8 cellular contexts compared by ENCODE assay signal in the genomic region with DNA sequence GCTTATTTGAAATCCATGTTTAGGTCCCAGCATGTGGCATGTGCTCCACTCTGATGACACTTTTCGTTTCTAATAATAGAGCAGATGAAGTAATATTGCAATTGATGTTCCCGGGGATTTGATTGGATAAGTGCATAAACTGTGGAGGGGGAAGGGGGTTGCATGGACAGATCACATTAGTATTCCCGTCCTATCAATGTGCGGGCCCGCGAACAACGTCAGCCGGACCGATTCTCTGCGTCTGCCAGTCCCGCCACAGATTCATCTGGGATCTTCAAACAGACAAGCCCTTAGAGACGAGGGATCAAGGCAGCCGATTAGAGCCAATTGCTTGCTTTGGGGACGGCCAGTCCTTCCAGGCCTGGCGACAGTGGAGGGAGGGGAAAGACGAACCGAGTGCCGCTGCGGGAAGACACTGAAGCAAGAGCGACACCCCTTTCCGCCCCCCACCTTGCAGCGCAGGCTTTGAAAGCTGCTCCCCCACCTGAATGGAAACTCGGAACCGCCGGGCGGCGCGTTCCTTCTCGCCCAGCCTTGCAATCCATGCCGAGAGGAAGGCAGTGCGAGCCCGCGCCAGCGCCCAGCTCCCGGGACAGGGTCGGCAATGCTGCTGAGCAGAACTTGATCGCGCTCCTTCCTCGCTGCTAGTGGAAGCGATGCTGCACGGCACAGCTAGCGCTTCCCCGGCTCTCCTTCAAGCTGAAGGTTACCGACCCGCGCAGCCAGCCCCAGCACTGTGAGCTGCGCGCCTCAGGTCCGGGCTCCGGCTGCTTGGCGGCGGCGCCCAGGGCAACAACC. TPM values are rescaled to one million over a fixed set of nuclear protein-coding genes. Genes with fewer than 3 reads are reported as not detected.
A peak's percentile ranks its signal among the peaks of the same experiment; 100 is the strongest.
DNase-seq lines count a peak whose midpoint lies in the region; ATAC-seq and TF ChIP-seq lines count a peak whose summit lies in the region.

A gene (plus strand): TSS at position 247 of the 798 bp plus-strand sequence. CDS start 610 bp downstream, outside the sequence.

- TF ChIP-seq CTCF in mammary epithelial cell (conservative IDR thresholded peaks at IDR 0.05 in 1 of 2, IDR thresholded peaks at IDR 0.05 in 1 of 2; ENCODE audit: extremely low read depth in 1 of 2, insufficient read depth in 1 of 2, low read depth in 1 of 2, low read length in 2 of 2) (no peak), smooth muscle cell (IDR thresholded peaks at IDR 0.05; ENCODE audit: borderline replicate concordance, insufficient read depth, poor library complexity, severe bottlenecking) (no peak)

- H3K4me2 ChIP-seq in mammary epithelial cell (ENCODE audit: insufficient read depth, low read depth, low read length) (peak within 1 kb of the TSS; percentile 94), smooth muscle cell (peak within 1 kb of the TSS; percentile 99)

- no peak within 1 kb of the TSS for H3K27ac Mint-ChIP-seq in activated naive CD4-positive, alpha-beta T cell treated with anti-CD3 and anti-CD28 coated beads, Interleukin-2, amount 10 ng/mL, durations not matched to agents 7 days and 5 days
- H3K27ac Mint-ChIP-seq in stimulated activated memory B cell treated with anti-CD40 and anti-IgM and Interleukin-4, amounts not matched to agents 10 μg/mL and 1 μg/mL and 100 μg/mL, for 72 hours = no peak within 1 kb of the TSS

- no peak for ATAC-seq in stimulated activated memory B cell treated with anti-CD40 and anti-IgM and Interleukin-4, amounts not matched to agents 10 μg/mL and 1 μg/mL and 100 μg/mL, for 72 hours

- peaks cover 54% of the 10 kb centered on the region for H3K27me3 Mint-ChIP-seq in activated naive CD4-positive, alpha-beta T cell treated with anti-CD3 and anti-CD28 coated beads, Interleukin-2, amount 10 ng/mL, durations not matched to agents 7 days and 5 days
- H3K27me3 Mint-ChIP-seq in stimulated activated memory B cell treated with anti-CD40 and anti-IgM and Interleukin-4, amounts not matched to agents 10 μg/mL and 1 μg/mL and 100 μg/mL, for 72 hours = peaks cover 44% of the 10 kb centered on the region

- no peak within 1 kb of the TSS for H3K9ac ChIP-seq in mammary epithelial cell (ENCODE audit: insufficient read depth, low read length)
- H3K9ac ChIP-seq in smooth muscle cell (ENCODE audit: low read depth) = no peak within 1 kb of the TSS

- H3K27ac ChIP-seq in mammary epithelial cell (ENCODE audit: insufficient read depth, low read depth, low read length) (no peak within 1 kb of the TSS), smooth muscle cell (ENCODE audit: low read depth) (no peak within 1 kb of the TSS)

- no peaks in the 10 kb centered on the region for H3K9me3 Mint-ChIP-seq in activated naive CD4-positive, alpha-beta T cell treated with anti-CD3 and anti-CD28 coated beads, Interleukin-2, amount 10 ng/mL, durations not matched to agents 7 days and 5 days
- H3K9me3 Mint-ChIP-seq in stimulated activated memory B cell treated with anti-CD40 and anti-IgM and Interleukin-4, amounts not matched to agents 10 μg/mL and 1 μg/mL and 100 μg/mL, for 72 hours = peaks cover 5% of the 10 kb centered on the region

- no peaks in the 10 kb centered on the region for H3F3A ChIP-seq in smooth muscle cell (ENCODE audit: low read depth)

- H2AFZ ChIP-seq in mammary epithelial cell (ENCODE audit: low read depth, low read length) (peak within 1 kb of the TSS; percentile 78), smooth muscle cell (ENCODE audit: low read depth) (peak within 1 kb of the TSS; percentile 74)

- H3K36me3 Mint-ChIP-seq in activated naive CD4-positive, alpha-beta T cell treated with anti-CD3 and anti-CD28 coated beads, Interleukin-2, amount 10 ng/mL, durations not matched to agents 7 days and 5 days = no peaks in the 10 kb centered on the region
- H3K36me3 Mint-ChIP-seq in stimulated activated memory B cell treated with anti-CD40 and anti-IgM and Interleukin-4, amounts not matched to agents 10 μg/mL and 1 μg/mL and 100 μg/mL, for 72 hours = no peaks in the 10 kb centered on the region

- CTCF ChIA-PET in mammary epithelial cell (lab: Charles Lee; ENCODE audit: low non-redundant PET) = no interaction called here
- CTCF ChIA-PET in activated naive CD4-positive, alpha-beta T cell treated with anti-CD3 and anti-CD28 coated beads, Interleukin-2, amount 10 ng/mL, durations not matched to agents 7 days and 5 days (lab: Charles Lee) = no interaction called here

- peak within 1 kb of the TSS; percentile 15 to 48 (median 40) for H3K4me3 ChIP-seq in mammary epithelial cell (replicated peaks in 1 of 3; ENCODE audit: insufficient read depth in 1 of 3, low read depth in 2 of 3, low read length in 3 of 3)
- peak within 1 kb of the TSS; percentile 69 for H3K4me3 ChIP-seq in smooth muscle cell

- H3K9me3 ChIP-seq in mammary epithelial cell (replicated peaks; ENCODE audit: insufficient read depth, low read length) (no peaks in the 10 kb centered on the region), smooth muscle cell (replicated peaks; ENCODE audit: low read depth) (no peaks in the 10 kb centered on the region)

- peaks cover 32% of the 10 kb centered on the region for H3K27me3 ChIP-seq in mammary epithelial cell (ENCODE audit: insufficient read depth, low read length)
- H3K27me3 ChIP-seq in smooth muscle cell (ENCODE audit: low read depth) = peaks cover 78% of the 10 kb centered on the region

- H3K36me3 ChIP-seq in mammary epithelial cell (ENCODE audit: insufficient read depth, low read length) = no peaks in the 10 kb centered on the region
- no peaks in the 10 kb centered on the region for H3K36me3 ChIP-seq in smooth muscle cell (ENCODE audit: low read depth)

- peaks cover 5% of the 10 kb centered on the region for H3K4me1 Mint-ChIP-seq in activated naive CD4-positive, alpha-beta T cell treated with anti-CD3 and anti-CD28 coated beads, Interleukin-2, amount 10 ng/mL, durations not matched to agents 7 days and 5 days
- peaks cover 7% of the 10 kb centered on the region for H3K4me1 Mint-ChIP-seq in stimulated activated memory B cell treated with anti-CD40 and anti-IgM and Interleukin-4, amounts not matched to agents 10 μg/mL and 1 μg/mL and 100 μg/mL, for 72 hours

- DNase-seq in EL (peak; percentile 47), NCI-H1105 treated with DMSO at 0.1 percent for 48 hours (lab: John Stamatoyannopoulos, UW) (peak; percentile 45), mammary epithelial cell (peak; percentile 22), iris pigment epithelial cell (ENCODE audit: low read depth) (peak; percentile 42), smooth muscle cell (lab: John Stamatoyannopoulos, UW; ENCODE audit: unreplicated experiment) (peak; percentile 6)
- DNase-seq in stimulated activated naive CD4-positive, alpha-beta T cell treated with Interleukin-2 at 50 U/mL for 16 hours (lab: John Stamatoyannopoulos, UW) = no peak
- DNase-seq in activated naive CD4-positive, alpha-beta T cell treated with anti-CD3 and anti-CD28 coated beads, Interleukin-2, amount 10 ng/mL, durations not matched to agents 7 days and 5 days = no peak

- no peak within 1 kb of the TSS for H3K4me3 Mint-ChIP-seq in activated naive CD4-positive, alpha-beta T cell treated with anti-CD3 and anti-CD28 coated beads, Interleukin-2, amount 10 ng/mL, durations not matched to agents 7 days and 5 days
- H3K4me3 Mint-ChIP-seq in stimulated activated memory B cell treated with anti-CD40 and anti-IgM and Interleukin-4, amounts not matched to agents 10 μg/mL and 1 μg/mL and 100 μg/mL, for 72 hours = no peak within 1 kb of the TSS

- in situ Hi-C loops in mammary epithelial cell (cut with MboI; ENCODE audit: low sequenced_read_pairs in 2 of 2) = no loop called here

- H3K4me1 ChIP-seq in mammary epithelial cell (ENCODE audit: insufficient read depth, low read length) = peaks cover 8% of the 10 kb centered on the region
- peaks cover 5% of the 10 kb centered on the region for H3K4me1 ChIP-seq in smooth muscle cell (ENCODE audit: low read depth)

- WGBS in mammary epithelial cell (ENCODE audit: low coverage, missing lambda C conversion rate) = 4% methylated on average over 26 of the region's 53 CpGs
- 3% methylated on average over 50 of the region's 53 CpGs for WGBS in smooth muscle cell (ENCODE audit: low lambda C conversion rate)

- H4K20me1 ChIP-seq in mammary epithelial cell (ENCODE audit: insufficient read depth, low read length) (no peaks in the 10 kb centered on the region), smooth muscle cell (ENCODE audit: low read depth) (no peaks in the 10 kb centered on the region)

- BruUV-seq in mammary epithelial cell (replicated peaks; lab: Mats Ljungman, UMichigan) = no TSS peak

- intact Hi-C loops in mammary epithelial cell (cut with micrococcal nuclease) = no loop called here

- dilution Hi-C loops in mammary epithelial cell (cut with HindIII; ENCODE audit: low sequenced_read_pairs) = no loop called here

- H3K79me2 ChIP-seq in mammary epithelial cell (ENCODE audit: insufficient read depth, low read length) (no peaks in the 10 kb centered on the region), smooth muscle cell (ENCODE audit: low read depth) (no peaks in the 10 kb centered on the region)

RNA-seq across cellular contexts. Expression of the gene that starts here (rescaled TPM):
- not detected for total RNA-seq in mammary epithelial cell
- polyA plus RNA-seq in mammary epithelial cell = not detected
- not detected for polyA minus RNA-seq in mammary epithelial cell
- 2.6 TPM in 1 of 2 replicates, not detected in the other for total RNA-seq in smooth muscle cell
- polyA plus RNA-seq in smooth muscle cell = not detected in 2 replicates

Comparison
In these comparisons a context has a peak if more than half of its experiments do, and no peak if none do; other contexts are left out.
1. Peak in DNase-seq, H3K4me3 ChIP-seq and H3K4me2 ChIP-seq in mammary epithelial cell; RNA of the gene not detected or under 1 TPM.
2. DNase-seq: peak in EL (single experiment), NCI-H1105 treated with DMSO at 0.1 percent for 48 hours (single experiment), iris pigment epithelial cell (single experiment) and smooth muscle cell (single experiment); none in stimulated activated naive CD4-positive, alpha-beta T cell treated with Interleukin-2 at 50 U/mL for 16 hours (single experiment) and activated naive CD4-positive, alpha-beta T cell treated with anti-CD3 and anti-CD28 coated beads, Interleukin-2, amount 10 ng/mL, durations not matched to agents 7 days and 5 days (single experiment).